ENCODE assay signal across 8 cellular contexts in genomic region chr4:102430511-102430910, GRCh38.
DNase-seq lines count a peak whose midpoint lies in the region; ATAC-seq and TF ChIP-seq lines count a peak whose summit lies in the region.

No MANE protein-coding gene starts in this region.

- intact Hi-C loops in testis (cut with DNase I; ENCODE audit: low total_unique reads) = no loop called here

- peak in 1 of 3 donors; percentile 11 for DNase-seq in CD4-positive, CD25-positive, alpha-beta regulatory T cell
- DNase-seq in amniotic epithelial cell (ENCODE audit: low read depth) (peak; percentile 29), kidney tubule cell (ENCODE audit: low spot score) (peak; percentile 20), testis (no peak)

- no peaks in the 10 kb centered on the region for H3K9me3 ChIP-seq in CD4-positive, CD25-positive, alpha-beta regulatory T cell (ENCODE audit: control insufficient read depth in 2 of 2, low read length in 2 of 2)
- no peaks in the 10 kb centered on the region for H3K9me3 ChIP-seq in testis

- peak overlapping the region; percentile 58 to 82 (median 81) for H3K27ac Mint-ChIP-seq in CD4-positive, CD25-positive, alpha-beta regulatory T cell

- no peak for TF ChIP-seq POLR2A in testis (IDR thresholded peaks at IDR 0.05)

- TF ChIP-seq CTCF in testis (IDR thresholded peaks at IDR 0.05) = no peak

- peak overlapping the region; percentile 86 to 98 (median 92) for H3K4me3 Mint-ChIP-seq in CD4-positive, CD25-positive, alpha-beta regulatory T cell

- WGBS in testis, 2 donors = 5 to 9% methylated on average over 2 of the region's 2 CpGs

- no peaks in the 10 kb centered on the region for H3K36me3 Mint-ChIP-seq in CD4-positive, CD25-positive, alpha-beta regulatory T cell

- peaks cover 3 to 11% (median 9%) of the 10 kb centered on the region in 4 donors for H3K4me1 Mint-ChIP-seq in CD4-positive, CD25-positive, alpha-beta regulatory T cell

- H3K27me3 ChIP-seq in CD4-positive, CD25-positive, alpha-beta regulatory T cell (ENCODE audit: control insufficient read depth, insufficient read depth, low read length) = no peaks in the 10 kb centered on the region
- no peaks in the 10 kb centered on the region for H3K27me3 ChIP-seq in testis

- peak overlapping the region; percentile 61 for H3K27ac ChIP-seq in CD4-positive, CD25-positive, alpha-beta regulatory T cell (ENCODE audit: insufficient read depth, low read length, poor library complexity, severe bottlenecking)
- H3K27ac ChIP-seq in testis = peak overlapping the region in 1 of 2 donors; percentile 75

- H3K4me1 ChIP-seq in CD4-positive, CD25-positive, alpha-beta regulatory T cell (ENCODE audit: control insufficient read depth, insufficient read depth, low read length, poor library complexity, severe bottlenecking) = peaks cover 5% of the 10 kb centered on the region
- peaks cover 4% of the 10 kb centered on the region for H3K4me1 ChIP-seq in testis

- peaks cover 23% of the 10 kb centered on the region for H3K27me3 Mint-ChIP-seq in CD4-positive, CD25-positive, alpha-beta regulatory T cell

- H3K9me3 Mint-ChIP-seq in CD4-positive, CD25-positive, alpha-beta regulatory T cell = peaks cover 0 to 1% (median 0%) of the 10 kb centered on the region in 7 donors

- peak overlapping the region; percentile 96 for H3K4me3 ChIP-seq in CD4-positive, CD25-positive, alpha-beta regulatory T cell (ENCODE audit: low read depth, low read length)
- H3K4me3 ChIP-seq in testis = peak overlapping the region; percentile 64 to 65

- ATAC-seq in CD4-positive, CD25-positive, alpha-beta regulatory T cell (ENCODE audit: low read depth in 2 of 2) = no peak
- ATAC-seq in HG02588 (IDR thresholded peaks at IDR 0.05; ENCODE audit: unreplicated experiment) = peak; percentile 1
- ATAC-seq in HG03139 (IDR thresholded peaks at IDR 0.05; ENCODE audit: unreplicated experiment) = no peak
- ATAC-seq in HG02623 (IDR thresholded peaks at IDR 0.05; ENCODE audit: unreplicated experiment) = no peak
- no peak for ATAC-seq in HG03097 (IDR thresholded peaks at IDR 0.05; ENCODE audit: low FRiP score, unreplicated experiment)

- H3K36me3 ChIP-seq in CD4-positive, CD25-positive, alpha-beta regulatory T cell (ENCODE audit: control insufficient read depth, insufficient read depth, low read length) = no peaks in the 10 kb centered on the region
- H3K36me3 ChIP-seq in testis (ENCODE audit: low read depth, missing control alignments) = no peaks in the 10 kb centered on the region
